In the genomic region with DNA sequence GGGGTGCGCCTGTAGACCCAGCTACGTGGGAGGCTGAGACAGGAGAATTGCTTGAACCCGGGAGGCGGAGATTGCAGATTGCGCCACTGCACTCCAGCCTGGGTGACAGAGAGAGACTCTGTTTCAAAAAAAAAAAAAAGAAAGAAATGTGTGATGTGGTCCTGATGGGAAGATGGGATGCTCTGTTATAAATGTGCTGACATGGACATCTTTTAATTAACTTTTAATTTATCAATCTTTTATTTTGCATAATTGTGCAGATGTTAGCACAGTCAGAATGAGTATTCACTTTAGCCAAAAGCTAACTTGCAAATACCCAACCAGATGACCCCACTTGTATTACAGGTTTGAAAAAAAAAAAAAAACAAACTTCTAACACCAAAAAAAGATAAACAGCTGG, we compare ENCODE assay signal across 9 cellular contexts.
"Had no signal": no experiment of that assay in that cellular context is flagged by ENCODE, and none has a peak within 500 bp of the region (broad histone marks: within the 10 kb centered on the region; RNA-seq: fewer than 3 reads in every experiment).

No MANE protein-coding gene starts in this region.

- H3K36me3 ChIP-seq: HAP-1 had no signal

- H3K9me3 ChIP-seq: HAP-1 had no signal

- H3K4me3 Mint-ChIP-seq: HFFc6, IgD-negative memory B cell had no signal

- H3K9ac ChIP-seq: GM23248 had no signal

- H3K27ac Mint-ChIP-seq: HFFc6, IgD-negative memory B cell had no signal

- H3K9me3 Mint-ChIP-seq: HFFc6 had no signal

- DNase-seq: GM23248, GOT3, H7, HFFc6, KG1 had no signal

- H3K36me3 Mint-ChIP-seq: IgD-negative memory B cell had no signal

- H3K27ac ChIP-seq: GM23248, HL-60 had no signal

- ATAC-seq: HCT116 had no signal

- H2AFZ ChIP-seq: GM23248 had no signal

- H3K4me3 ChIP-seq: GM23248, HAP-1 had no signal
